32 cellular contexts compared by ENCODE assay signal in genomic region chr7:84256481-84256880, GRCh38.
"Had no signal": no experiment of that assay in that cellular context is flagged by ENCODE, and none has a peak within 500 bp of the region (broad histone marks: within the 10 kb centered on the region; RNA-seq: fewer than 3 reads in every experiment).

No MANE protein-coding gene starts in this region.

- H3K4me3 Mint-ChIP-seq: activated CD4-positive, alpha-beta T cell treated with anti-CD3 and anti-CD28 coated beads for 36 hours; activated CD8-positive, alpha-beta memory T cell treated with anti-CD3 and anti-CD28 coated beads, Interleukin-2, amount 10 ng/mL, durations not matched to agents 7 days and 5 days; activated CD8-positive, alpha-beta T cell treated with anti-CD3 and anti-CD28 coated beads, Interleukin-2, amount 10 ng/mL, durations not matched to agents 7 days and 5 days; central memory CD8-positive, alpha-beta T cell; dendritic cell treated with granulocyte-macrophage colony-stimulating factor and Interleukin-4, amounts not matched to agents 40 ng/mL and 50 ng/mL, for 4 days; endodermal cell; naive B cell; neural crest cell; stimulated activated memory B cell treated with anti-CD40 and anti-IgM and Interleukin-4, amounts not matched to agents 10 μg/mL and 1 μg/mL and 100 μg/mL, for 72 hours; T-helper 2 cell treated with Interferon-gamma antibody and Interleukin-4, amounts not matched to agents 5 μg/mL and 100 μg/mL, for 36 hours had no signal

- ATAC-seq: activated CD4-positive, alpha-beta T cell treated with anti-CD3 and anti-CD28 coated beads for 36 hours; activated CD8-positive, alpha-beta memory T cell treated with anti-CD3 and anti-CD28 coated beads, Interleukin-2, amount 10 ng/mL, durations not matched to agents 7 days and 5 days; activated CD8-positive, alpha-beta T cell treated with anti-CD3 and anti-CD28 coated beads, Interleukin-2, amount 10 ng/mL, durations not matched to agents 7 days and 5 days; activated naive CD4-positive, alpha-beta T cell treated with anti-CD3 and anti-CD28 coated beads, Interleukin-2, amount 50 U/mL, for 72 hours; esophagus mucosa; gastrocnemius medialis; left ventricle myocardium superior; pancreas; psoas muscle; stimulated activated memory B cell treated with anti-CD40 and anti-IgM and Interleukin-4, amounts not matched to agents 10 μg/mL and 1 μg/mL and 100 μg/mL, for 72 hours had no signal

- H3K36me3 Mint-ChIP-seq: activated CD8-positive, alpha-beta memory T cell treated with anti-CD3 and anti-CD28 coated beads, Interleukin-2, amount 10 ng/mL, durations not matched to agents 7 days and 5 days; activated naive CD4-positive, alpha-beta T cell treated with anti-CD3 and anti-CD28 coated beads, Interleukin-2, amount 50 U/mL, for 72 hours; naive B cell; stimulated activated memory B cell treated with anti-CD40 and anti-IgM and Interleukin-4, amounts not matched to agents 10 μg/mL and 1 μg/mL and 100 μg/mL, for 72 hours had no signal

- H3K27ac ChIP-seq: gastrocnemius medialis, pancreas, psoas muscle, sigmoid colon, stomach, thyroid gland, upper lobe of left lung, vagina had no signal

- H3K4me3 ChIP-seq: gastrocnemius medialis, pancreas, psoas muscle, sigmoid colon, stomach, thyroid gland, upper lobe of left lung, vagina had no signal

- H3K9me3 Mint-ChIP-seq: activated naive CD4-positive, alpha-beta T cell treated with anti-CD3 and anti-CD28 coated beads, Interleukin-2, amount 50 U/mL, for 72 hours; dendritic cell treated with granulocyte-macrophage colony-stimulating factor and Interleukin-4, amounts not matched to agents 40 ng/mL and 50 ng/mL, for 4 days; endodermal cell; naive B cell; neural crest cell; T-helper 2 cell treated with Interferon-gamma antibody and Interleukin-4, amounts not matched to agents 5 μg/mL and 100 μg/mL, for 36 hours had no signal

- H3K9me3 ChIP-seq: gastrocnemius medialis, pancreas, psoas muscle, sigmoid colon, stomach, thyroid gland, upper lobe of left lung, vagina had no signal

- H3K4me1 Mint-ChIP-seq: activated CD4-positive, alpha-beta T cell treated with anti-CD3 and anti-CD28 coated beads for 36 hours; activated CD8-positive, alpha-beta memory T cell treated with anti-CD3 and anti-CD28 coated beads, Interleukin-2, amount 10 ng/mL, durations not matched to agents 7 days and 5 days; central memory CD8-positive, alpha-beta T cell; endodermal cell; stimulated activated memory B cell treated with anti-CD40 and anti-IgM and Interleukin-4, amounts not matched to agents 10 μg/mL and 1 μg/mL and 100 μg/mL, for 72 hours had no signal

- H3K27me3 Mint-ChIP-seq: activated CD4-positive, alpha-beta T cell treated with anti-CD3 and anti-CD28 coated beads for 36 hours; activated CD8-positive, alpha-beta memory T cell treated with anti-CD3 and anti-CD28 coated beads, Interleukin-2, amount 10 ng/mL, durations not matched to agents 7 days and 5 days; central memory CD8-positive, alpha-beta T cell; dendritic cell treated with granulocyte-macrophage colony-stimulating factor and Interleukin-4, amounts not matched to agents 40 ng/mL and 50 ng/mL, for 4 days; naive B cell; stimulated activated memory B cell treated with anti-CD40 and anti-IgM and Interleukin-4, amounts not matched to agents 10 μg/mL and 1 μg/mL and 100 μg/mL, for 72 hours had no signal

- DNase-seq: activated CD4-positive, alpha-beta T cell treated with anti-CD3 and anti-CD28 coated beads for 36 hours; activated CD4-positive, CD25-positive, alpha-beta regulatory T cell; activated CD8-positive, alpha-beta memory T cell treated with anti-CD3 and anti-CD28 coated beads, Interleukin-2, amount 10 ng/mL, durations not matched to agents 7 days and 5 days; activated CD8-positive, alpha-beta T cell treated with anti-CD3 and anti-CD28 coated beads, Interleukin-2, amount 10 ng/mL, durations not matched to agents 7 days and 5 days; activated naive CD4-positive, alpha-beta T cell; activated T-cell treated with anti-CD3 and anti-CD28 coated beads, Interleukin-2, amount 50 U/mL, for 48 hours; anterior cingulate cortex; endodermal cell; gastrocnemius medialis; glutamatergic neuron; islet precursor cell; left ventricle myocardium superior; naive B cell; nucleus accumbens; pancreas; psoas muscle; sigmoid colon; small intestine; stimulated activated CD4-positive, alpha-beta T cell treated with anti-CD3 and anti-CD28 coated beads, Interleukin-1b, Interleukin-23, amount 100 ng/mL, for 48 hours; stimulated activated CD4-positive, alpha-beta T cell treated with anti-CD3 and anti-CD28 coated beads, Interleukin-4, amount 100 ng/mL, for 4 hours; stimulated activated CD8-positive, alpha-beta memory T cell treated with anti-CD3 and anti-CD28 coated beads, Interleukin-4, amount 100 ng/mL, for 48 hours; stomach; thyroid gland; upper lobe of left lung had no signal

- H3K27ac Mint-ChIP-seq: activated CD4-positive, alpha-beta T cell treated with anti-CD3 and anti-CD28 coated beads for 36 hours; activated CD8-positive, alpha-beta memory T cell treated with anti-CD3 and anti-CD28 coated beads, Interleukin-2, amount 10 ng/mL, durations not matched to agents 7 days and 5 days; activated CD8-positive, alpha-beta T cell treated with anti-CD3 and anti-CD28 coated beads, Interleukin-2, amount 10 ng/mL, durations not matched to agents 7 days and 5 days; activated naive CD4-positive, alpha-beta T cell treated with anti-CD3 and anti-CD28 coated beads, Interleukin-2, amount 50 U/mL, for 72 hours; dendritic cell treated with granulocyte-macrophage colony-stimulating factor and Interleukin-4, amounts not matched to agents 40 ng/mL and 50 ng/mL, for 4 days; endodermal cell; stimulated activated memory B cell treated with anti-CD40 and anti-IgM and Interleukin-4, amounts not matched to agents 10 μg/mL and 1 μg/mL and 100 μg/mL, for 72 hours; T-helper 2 cell treated with Interferon-gamma antibody and Interleukin-4, amounts not matched to agents 5 μg/mL and 100 μg/mL, for 36 hours had no signal

- H3K36me3 ChIP-seq: gastrocnemius medialis, pancreas, sigmoid colon, stomach, thyroid gland, upper lobe of left lung, vagina had no signal

- H3K4me1 ChIP-seq: gastrocnemius medialis, pancreas, psoas muscle, thyroid gland, upper lobe of left lung, vagina had no signal

- H3K27me3 ChIP-seq: gastrocnemius medialis, pancreas, sigmoid colon, stomach, thyroid gland, upper lobe of left lung, vagina had no signal
